Comparison of ENCODE assay signal across 11 cellular contexts in genomic region chr19:7927605-7928333, GRCh38. TPM values are rescaled to one million over a fixed set of nuclear protein-coding genes. Genes with fewer than 3 reads are reported as not detected.
DNase-seq lines count a peak whose midpoint lies in the region; ATAC-seq and TF ChIP-seq lines count a peak whose summit lies in the region.
"Had no signal": no experiment of that assay in that cellular context is flagged by ENCODE, and none has a peak within 500 bp of the region (broad histone marks: within the 10 kb centered on the region; RNA-seq: fewer than 3 reads in every experiment).

No MANE protein-coding gene starts in this region.

- H3K9me3 Mint-ChIP-seq in chondrocyte (ENCODE audit: low read depth) (no peaks in the 10 kb centered on the region), mesothelial cell of epicardium (no peaks in the 10 kb centered on the region)

- 91 to 96% methylated on average over 8 to 21 of the region's 23 CpGs for WGBS in thyroid gland, 2 donors

- no peak overlapping the region for H3K4me3 Mint-ChIP-seq in chondrocyte (ENCODE audit: unreplicated experiment)
- H3K4me3 Mint-ChIP-seq in mesothelial cell of epicardium, result peak overlapping the region; percentile 62

- intact Hi-C loops in thyroid gland (cut with DNase I), result no loop called here

- H3K27me3 Mint-ChIP-seq in chondrocyte (ENCODE audit: low read depth) (no peaks in the 10 kb centered on the region), mesothelial cell of epicardium (ENCODE audit: low read depth) (no peaks in the 10 kb centered on the region)

- H3K9me3 ChIP-seq in thyroid gland, result no peaks in the 10 kb centered on the region

- H3K36me3 Mint-ChIP-seq in chondrocyte (ENCODE audit: low read depth) (peaks cover 2% of the 10 kb centered on the region), mesothelial cell of epicardium (no peaks in the 10 kb centered on the region)

- no peak for TF ChIP-seq CTCF in chondrocyte (IDR thresholded peaks at IDR 0.05)
- TF ChIP-seq CTCF in mesothelial cell of epicardium (IDR thresholded peaks at IDR 0.05; ENCODE audit: unreplicated experiment), result no peak
- no peak for TF ChIP-seq CTCF in thyroid gland (IDR thresholded peaks at IDR 0.05)

- no peak for TF ChIP-seq POLR2A in thyroid gland (IDR thresholded peaks at IDR 0.05)

- no peaks in the 10 kb centered on the region for H3K27me3 ChIP-seq in thyroid gland

- H3K4me1 ChIP-seq in thyroid gland, result peaks cover 8 to 62% of the 10 kb centered on the region in 2 donors

- peaks cover 36% of the 10 kb centered on the region for H3K4me1 Mint-ChIP-seq in chondrocyte (ENCODE audit: low read depth)
- peaks cover 34% of the 10 kb centered on the region for H3K4me1 Mint-ChIP-seq in mesothelial cell of epicardium

- DNase-seq in chondrocyte (ENCODE audit: low spot score) (peak; percentile 92), mesothelial cell of epicardium (ENCODE audit: low spot score in 2 of 2, unreplicated experiment in 2 of 2) (no peak), thyroid gland (no peak), NCI-H2227 (lab: John Stamatoyannopoulos, UW; ENCODE audit: unreplicated experiment) (no peak)
- DNase-seq: activated CD4-positive, alpha-beta T cell treated with anti-CD3 and anti-CD28 coated beads, Interleukin-2, amount 50 U/mL, for 1 hour; NCI-H187 treated with DMSO at 0.1 percent for 48 hours; stimulated activated naive CD4-positive, alpha-beta T cell had no signal

- ATAC-seq in HG03135 (IDR thresholded peaks at IDR 0.05; ENCODE audit: unreplicated experiment) (no peak), GM19328 (IDR thresholded peaks at IDR 0.05; ENCODE audit: unreplicated experiment) (no peak)

- H3K36me3 ChIP-seq in thyroid gland, result peaks cover 24 to 27% of the 10 kb centered on the region in 2 donors

- H3K27ac ChIP-seq in thyroid gland, result peak overlapping the region in 2 of 3 donors; percentile 33 to 86

- no peak overlapping the region for H3K4me3 ChIP-seq in thyroid gland (replicated peaks in 1 of 3)
- H3K4me3 ChIP-seq: lung had no signal

- H3K27ac Mint-ChIP-seq in chondrocyte (ENCODE audit: unreplicated experiment) (peak overlapping the region; percentile 100), mesothelial cell of epicardium (peak overlapping the region; percentile 100)

TF ChIP-seq in PFSK-1, 5 proteins besides CTCF, POLR2A, EP300 and RAD21:
- TF ChIP-seq SIN3A (IDR thresholded peaks at IDR 0.05; ENCODE audit: borderline replicate concordance, insufficient read depth, low read length), result no peak
- TF ChIP-seq TAF1 (IDR thresholded peaks at IDR 0.05; ENCODE audit: borderline replicate concordance, insufficient read depth, low read length), result 0 out of 2 replicates have a peak, but pooled peaks have one; percentile 6
- no peak for TF ChIP-seq REST (IDR thresholded peaks at IDR 0.05; ENCODE audit: insufficient read depth in 1 of 2, low read depth in 2 of 2, low read length in 2 of 2)

RNA-seq across cellular contexts. Expression of gene CTXN1, which starts 1.8 kb away (rescaled TPM):
- polyA plus RNA-seq in PFSK-1 (2012; ENCODE audit: insufficient read length, low read depth), result 104 TPM
- total RNA-seq in chondrocyte (21.8 to 41.5 TPM (median 36.0 TPM) in 3 replicates), mesothelial cell of epicardium (50.5 to 53.6 TPM (median 51.2 TPM) in 3 replicates), thyroid gland (1 to 10 TPM; 1.4 to 3.0 (median 2.0) TPM)

RNA-seq across cellular contexts. Expression of gene SNAPC2, which starts 7.6 kb away (rescaled TPM):
- polyA plus RNA-seq in PFSK-1 (2012; ENCODE audit: insufficient read length, low read depth), result 188 TPM
- 17.1 to 27.9 TPM (median 26.4 TPM) in 3 replicates for total RNA-seq in chondrocyte
- total RNA-seq in mesothelial cell of epicardium, result 15.6 to 16.8 TPM (median 16.3 TPM) in 3 replicates
- total RNA-seq in thyroid gland, result 10 to 100 TPM in 2 of 4 donors, 1 to 10 TPM in 2; 9.3 to 14.0 (median 11.5) TPM

RNA-seq across cellular contexts. Expression of gene TGFBR3L, which starts 13.1 kb away (rescaled TPM):
- polyA plus RNA-seq in PFSK-1 (2012; ENCODE audit: insufficient read length, low read depth), result 3.0 TPM
- total RNA-seq in chondrocyte (8.1 to 11.6 TPM (median 11.2 TPM) in 3 replicates), mesothelial cell of epicardium (1.2 to 1.7 TPM (median 1.2 TPM) in 3 replicates), thyroid gland (not detected)

RNA-seq across cellular contexts. Expression of gene TIMM44, which starts 15.7 kb away (rescaled TPM):
- 633 TPM for polyA plus RNA-seq in PFSK-1 (2012; ENCODE audit: insufficient read length, low read depth)
- total RNA-seq in chondrocyte (47.1 to 75.4 TPM (median 68.0 TPM) in 3 replicates), mesothelial cell of epicardium (76.3 to 80.7 TPM (median 78.3 TPM) in 3 replicates), thyroid gland (10 to 100 TPM; 47.4 to 85.6 (median 56.6) TPM)

RNA-seq across cellular contexts. Expression of gene MAP2K7, which starts 24.1 kb away (rescaled TPM):
- polyA plus RNA-seq in PFSK-1 (2012; ENCODE audit: insufficient read length, low read depth), result 98.9 TPM
- total RNA-seq in chondrocyte (24.4 to 27.5 TPM (median 25.7 TPM) in 3 replicates), mesothelial cell of epicardium (52.1 to 55.6 TPM (median 52.2 TPM) in 3 replicates), thyroid gland (10 to 100 TPM in 3 of 4 donors, 1 to 10 TPM in 1; 9.1 to 18.6 (median 14.9) TPM)
